In genomic region chr1:174931214-174931613, GRCh38 we compare ENCODE assay signal across 17 cellular contexts.
"Had no signal": no experiment of that assay in that cellular context is flagged by ENCODE, and none has a peak within 500 bp of the region (broad histone marks: within the 10 kb centered on the region; RNA-seq: fewer than 3 reads in every experiment).

No MANE protein-coding gene starts in this region.

- H3K36me3 Mint-ChIP-seq: mesothelial cell of epicardium had no signal

- H3K9me3 Mint-ChIP-seq: activated naive CD4-positive, alpha-beta T cell treated with anti-CD3 and anti-CD28 coated beads, Interleukin-2, amount 50 U/mL, for 24 hours; immature natural killer cell had no signal

- H3K4me3 ChIP-seq: esophagus squamous epithelium, right atrium auricular region, skin epidermis, suprapubic skin had no signal

- H3K27me3 Mint-ChIP-seq: activated naive CD4-positive, alpha-beta T cell treated with anti-CD3 and anti-CD28 coated beads, Interleukin-2, amount 50 U/mL, for 24 hours; T-helper 17 cell had no signal

- ATAC-seq: activated CD8-positive, alpha-beta T cell treated with anti-CD3 and anti-CD28 coated beads, Interleukin-2, amount 10 ng/mL, durations not matched to agents 7 days and 5 days; T-helper 17 cell had no signal

- H3K4me1 ChIP-seq: esophagus squamous epithelium, right atrium auricular region, suprapubic skin had no signal

- DNase-seq: activated CD4-positive, alpha-beta T cell treated with anti-CD3 and anti-CD28 coated beads for 48 hours; activated CD8-positive, alpha-beta memory T cell treated with anti-CD3 and anti-CD28 coated beads, Interleukin-2, amount 50 U/mL, for 4 hours; activated CD8-positive, alpha-beta T cell treated with anti-CD3 and anti-CD28 coated beads, Interleukin-2, amount 10 ng/mL, durations not matched to agents 7 days and 5 days; activated effector memory CD4-positive, alpha-beta T cell treated with anti-CD3 and anti-CD28 coated beads, Interleukin-2, amount 50 U/mL, for 16 hours; activated T-cell treated with anti-CD3 and anti-CD28 coated beads, Interleukin-2, amount 50 U/mL, for 48 hours; esophagus squamous epithelium; immature natural killer cell; stimulated activated CD4-positive, alpha-beta T cell treated with anti-CD3 and anti-CD28 coated beads, Interleukin-15, amount 100 ng/mL, for 24 hours; stimulated activated CD4-positive, alpha-beta T cell treated with anti-CD3 and anti-CD28 coated beads, Interleukin-4, amount 100 ng/mL, for 24 hours; stimulated activated naive CD4-positive, alpha-beta T cell treated with Interleukin-2 at 50 U/mL for 16 hours; T-helper 17 cell; trophoblast cell had no signal

- H3K9me3 ChIP-seq: esophagus squamous epithelium, right atrium auricular region, suprapubic skin had no signal

- H3K36me3 ChIP-seq: esophagus squamous epithelium, right atrium auricular region, suprapubic skin had no signal

- H3K4me3 Mint-ChIP-seq: activated CD8-positive, alpha-beta T cell treated with anti-CD3 and anti-CD28 coated beads, Interleukin-2, amount 10 ng/mL, durations not matched to agents 7 days and 5 days; activated naive CD4-positive, alpha-beta T cell treated with anti-CD3 and anti-CD28 coated beads, Interleukin-2, amount 50 U/mL, for 24 hours; immature natural killer cell; mesothelial cell of epicardium; T-helper 17 cell had no signal

- H3K27ac ChIP-seq: esophagus squamous epithelium, right atrium auricular region, skin epidermis, suprapubic skin had no signal

- H3K27me3 ChIP-seq: esophagus squamous epithelium, right atrium auricular region, suprapubic skin had no signal

- H3K27ac Mint-ChIP-seq: activated CD8-positive, alpha-beta T cell treated with anti-CD3 and anti-CD28 coated beads, Interleukin-2, amount 10 ng/mL, durations not matched to agents 7 days and 5 days; activated naive CD4-positive, alpha-beta T cell treated with anti-CD3 and anti-CD28 coated beads, Interleukin-2, amount 50 U/mL, for 24 hours; immature natural killer cell; mesothelial cell of epicardium; T-helper 17 cell had no signal
